ENCODE assay signal across 2 cellular contexts in genomic region chr3:189258261-189258660, GRCh38.
TF ChIP-seq lines count a peak whose summit lies in the region.

No MANE protein-coding gene starts in this region.

TF ChIP-seq in HCT116, 20 proteins besides CTCF, POLR2A, EP300 and RAD21:
- TF ChIP-seq TCF7L2 (IDR thresholded peaks at IDR 0.05; ENCODE audit: borderline replicate concordance, extremely low read depth, insufficient read depth, insufficient read length) = no peak
- no peak for TF ChIP-seq EGR1 (IDR thresholded peaks at IDR 0.05; ENCODE audit: low read depth)
- no peak for TF ChIP-seq SP1 (IDR thresholded peaks at IDR 0.05; ENCODE audit: low read depth)
- TF ChIP-seq FOSL1 (IDR thresholded peaks at IDR 0.05; ENCODE audit: low read depth) = no peak
- TF ChIP-seq EZH2phosphoT487 (IDR thresholded peaks at IDR 0.05; ENCODE audit: borderline replicate concordance) = no peak
- no peak for TF ChIP-seq REST (IDR thresholded peaks at IDR 0.05; ENCODE audit: low read depth)
- TF ChIP-seq POLR2AphosphoS5 (IDR thresholded peaks at IDR 0.05; ENCODE audit: low read depth, low read length) = no peak
- no peak for TF ChIP-seq SRF (IDR thresholded peaks at IDR 0.05; ENCODE audit: low read depth)
- no peak for TF ChIP-seq EZH2 (IDR thresholded peaks at IDR 0.05)
- no peak for TF ChIP-seq YY1 (IDR thresholded peaks at IDR 0.05; ENCODE audit: extremely low read depth, insufficient replicate concordance, low read depth, low read length)
- TF ChIP-seq ZBTB33 (IDR thresholded peaks at IDR 0.05; ENCODE audit: extremely low read depth, insufficient replicate concordance, low read length) = no peak

TF ChIP-seq in H1, 55 proteins besides CTCF, POLR2A, EP300 and RAD21:
- no peak for TF ChIP-seq ASH2L (IDR thresholded peaks at IDR 0.05; ENCODE audit: low read length)
- TF ChIP-seq GABPA (IDR thresholded peaks at IDR 0.05; ENCODE audit: borderline replicate concordance, insufficient read depth, low read length) = no peak
- no peak for TF ChIP-seq SIN3A (conservative IDR thresholded peaks at IDR 0.05 in 1 of 2, IDR thresholded peaks at IDR 0.05 in 1 of 2; ENCODE audit: low read depth in 1 of 2, low read length in 2 of 2)
- TF ChIP-seq SP2 (IDR thresholded peaks at IDR 0.05; ENCODE audit: low read length) = no peak
- no peak for TF ChIP-seq KDM5A (IDR thresholded peaks at IDR 0.05; ENCODE audit: low read length)
- TF ChIP-seq PHF8 (conservative IDR thresholded peaks at IDR 0.05; ENCODE audit: low read depth, low read length) = no peak
